ENCODE assay signal across 1 cellular context in the genomic region with DNA sequence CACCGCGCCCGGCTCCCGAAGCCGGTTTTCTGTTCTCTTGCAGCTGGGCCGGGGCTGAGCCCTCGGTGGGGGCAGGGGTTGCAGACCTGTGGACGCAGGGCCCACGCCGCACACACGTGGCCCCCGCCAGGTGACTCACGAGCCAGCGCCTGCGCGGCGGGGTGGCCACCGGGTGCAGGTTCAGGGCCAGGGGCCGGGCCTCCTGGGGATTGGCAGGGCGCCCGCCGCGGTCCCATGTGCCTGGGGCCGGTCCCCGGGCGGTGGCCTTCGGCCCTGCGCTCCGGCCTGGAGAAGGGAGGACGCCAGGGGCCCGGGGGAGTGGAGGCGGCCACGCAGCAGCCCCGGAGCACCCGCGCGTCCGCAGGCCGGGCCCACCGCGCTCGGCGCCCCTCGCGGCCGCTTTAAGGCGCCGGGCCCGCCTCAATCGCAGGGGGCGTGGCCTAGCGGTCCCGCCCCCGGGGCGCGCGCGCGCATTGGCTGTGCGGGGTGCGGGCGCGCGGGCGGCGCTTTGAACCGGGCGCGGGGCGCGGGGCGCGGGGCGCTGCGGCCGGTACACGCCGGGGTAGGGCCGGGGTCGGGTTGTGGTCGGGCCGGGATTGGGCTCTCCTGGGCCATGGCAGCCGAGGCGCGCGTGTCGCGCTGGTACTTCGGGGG.
TF ChIP-seq lines count a peak whose summit lies in the region.

A gene with protein sequence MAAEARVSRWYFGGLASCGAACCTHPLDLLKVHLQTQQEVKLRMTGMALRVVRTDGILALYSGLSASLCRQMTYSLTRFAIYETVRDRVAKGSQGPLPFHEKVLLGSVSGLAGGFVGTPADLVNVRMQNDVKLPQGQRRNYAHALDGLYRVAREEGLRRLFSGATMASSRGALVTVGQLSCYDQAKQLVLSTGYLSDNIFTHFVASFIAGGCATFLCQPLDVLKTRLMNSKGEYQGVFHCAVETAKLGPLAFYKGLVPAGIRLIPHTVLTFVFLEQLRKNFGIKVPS (plus strand): TSS at position 471 of the 654 bp plus-strand sequence. CDS start 143 bp downstream, at position 614.

TF ChIP-seq in HCT116, 20 proteins besides CTCF, POLR2A, EP300 and RAD21 (continued from another document):
- no peak for TF ChIP-seq SRF (IDR thresholded peaks at IDR 0.05; ENCODE audit: low read depth)
- peak; percentile 16 for TF ChIP-seq YY1 (IDR thresholded peaks at IDR 0.05; ENCODE audit: extremely low read depth, insufficient replicate concordance, low read depth, low read length)
- no peak for TF ChIP-seq ZNF274 (IDR thresholded peaks at IDR 0.05; ENCODE audit: low read depth, low read length)
- no peak for TF ChIP-seq EGR1 (IDR thresholded peaks at IDR 0.05; ENCODE audit: low read depth)
- no peak; the same call in 1 of the 2 replicates for TF ChIP-seq CBX3 (IDR thresholded peaks at IDR 0.05; ENCODE audit: low read depth)
- no peak for TF ChIP-seq ZFX (IDR thresholded peaks at IDR 0.05)
- TF ChIP-seq EZH2phosphoT487 (IDR thresholded peaks at IDR 0.05; ENCODE audit: borderline replicate concordance), result no peak
- TF ChIP-seq, protein P1, sequence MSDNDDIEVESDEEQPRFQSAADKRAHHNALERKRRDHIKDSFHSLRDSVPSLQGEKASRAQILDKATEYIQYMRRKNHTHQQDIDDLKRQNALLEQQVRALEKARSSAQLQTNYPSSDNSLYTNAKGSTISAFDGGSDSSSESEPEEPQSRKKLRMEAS (IDR thresholded peaks at IDR 0.05), result peak; percentile 98
- TF ChIP-seq, protein P2, sequence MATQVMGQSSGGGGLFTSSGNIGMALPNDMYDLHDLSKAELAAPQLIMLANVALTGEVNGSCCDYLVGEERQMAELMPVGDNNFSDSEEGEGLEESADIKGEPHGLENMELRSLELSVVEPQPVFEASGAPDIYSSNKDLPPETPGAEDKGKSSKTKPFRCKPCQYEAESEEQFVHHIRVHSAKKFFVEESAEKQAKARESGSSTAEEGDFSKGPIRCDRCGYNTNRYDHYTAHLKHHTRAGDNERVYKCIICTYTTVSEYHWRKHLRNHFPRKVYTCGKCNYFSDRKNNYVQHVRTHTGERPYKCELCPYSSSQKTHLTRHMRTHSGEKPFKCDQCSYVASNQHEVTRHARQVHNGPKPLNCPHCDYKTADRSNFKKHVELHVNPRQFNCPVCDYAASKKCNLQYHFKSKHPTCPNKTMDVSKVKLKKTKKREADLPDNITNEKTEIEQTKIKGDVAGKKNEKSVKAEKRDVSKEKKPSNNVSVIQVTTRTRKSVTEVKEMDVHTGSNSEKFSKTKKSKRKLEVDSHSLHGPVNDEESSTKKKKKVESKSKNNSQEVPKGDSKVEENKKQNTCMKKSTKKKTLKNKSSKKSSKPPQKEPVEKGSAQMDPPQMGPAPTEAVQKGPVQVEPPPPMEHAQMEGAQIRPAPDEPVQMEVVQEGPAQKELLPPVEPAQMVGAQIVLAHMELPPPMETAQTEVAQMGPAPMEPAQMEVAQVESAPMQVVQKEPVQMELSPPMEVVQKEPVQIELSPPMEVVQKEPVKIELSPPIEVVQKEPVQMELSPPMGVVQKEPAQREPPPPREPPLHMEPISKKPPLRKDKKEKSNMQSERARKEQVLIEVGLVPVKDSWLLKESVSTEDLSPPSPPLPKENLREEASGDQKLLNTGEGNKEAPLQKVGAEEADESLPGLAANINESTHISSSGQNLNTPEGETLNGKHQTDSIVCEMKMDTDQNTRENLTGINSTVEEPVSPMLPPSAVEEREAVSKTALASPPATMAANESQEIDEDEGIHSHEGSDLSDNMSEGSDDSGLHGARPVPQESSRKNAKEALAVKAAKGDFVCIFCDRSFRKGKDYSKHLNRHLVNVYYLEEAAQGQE (IDR thresholded peaks at IDR 0.05; ENCODE audit: low read depth), result no peak
- peak; percentile 49; the same call in 1 of the 2 replicates for TF ChIP-seq POLR2AphosphoS5 (IDR thresholded peaks at IDR 0.05; ENCODE audit: low read depth, low read length)
- TF ChIP-seq EZH2 (IDR thresholded peaks at IDR 0.05), result no peak
